In the genomic region with DNA sequence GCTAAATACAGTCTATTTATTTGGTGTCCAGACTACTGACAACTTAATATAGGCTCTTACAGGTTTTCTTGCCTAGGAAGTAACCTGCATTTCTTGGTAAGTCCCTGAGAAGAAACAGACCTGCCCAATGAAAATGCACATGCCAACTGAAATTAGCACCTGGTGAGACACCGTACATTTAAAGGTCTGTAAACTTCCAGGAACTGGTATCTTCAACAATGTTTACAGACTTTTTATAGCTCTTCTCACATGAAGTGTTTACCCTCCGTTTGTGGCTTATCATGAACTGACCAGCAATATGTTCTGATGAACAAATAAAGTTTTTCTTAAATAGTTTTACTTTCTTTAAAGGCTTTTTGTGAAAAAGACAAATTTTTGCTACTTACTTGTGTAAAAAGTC, we compare ENCODE assay signal across 14 cellular contexts.
DNase-seq lines count a peak whose midpoint lies in the region; ATAC-seq and TF ChIP-seq lines count a peak whose summit lies in the region.
"Had no signal": no experiment of that assay in that cellular context is flagged by ENCODE, and none has a peak within 500 bp of the region (broad histone marks: within the 10 kb centered on the region; RNA-seq: fewer than 3 reads in every experiment).

No MANE protein-coding gene starts in this region.

- H3F3A ChIP-seq in smooth muscle cell (ENCODE audit: low read depth), result peaks cover 15% of the 10 kb centered on the region

- no peak for ATAC-seq in GM18511 (IDR thresholded peaks at IDR 0.05; ENCODE audit: unreplicated experiment)

- DNase-seq in SIG-M5 treated with dmso at 0.1 percent for 504 hours (lab: John Stamatoyannopoulos, UW; ENCODE audit: unreplicated experiment), result peak; percentile 29
- DNase-seq in SIG-M5 (lab: John Stamatoyannopoulos, UW), result no peak
- DNase-seq in NCI-H774 (lab: John Stamatoyannopoulos, UW), result peak; percentile 49
- peak; percentile 8 for DNase-seq in epithelial cell of prostate (ENCODE audit: low read depth, low spot score)
- no peak for DNase-seq in smooth muscle cell (lab: John Stamatoyannopoulos, UW; ENCODE audit: unreplicated experiment)
- DNase-seq in activated CD8-positive, alpha-beta memory T cell treated with anti-CD3 and anti-CD28 coated beads for 24 hours, result no peak
- DNase-seq in foreskin melanocyte, result no peak
- DNase-seq: activated CD4-positive, alpha-beta T cell treated with anti-CD3 and anti-CD28 coated beads, Interleukin-2, amount 50 U/mL, for 1 hour; COR-L47; NCI-H1694; T-helper 9 cell had no signal

- H3K4me1 ChIP-seq in smooth muscle cell (ENCODE audit: low read depth), result peaks cover 9% of the 10 kb centered on the region

- no peak overlapping the region for H3K27ac ChIP-seq in epithelial cell of prostate
- peak overlapping the region; percentile 73 for H3K27ac ChIP-seq in smooth muscle cell (ENCODE audit: low read depth)

- H3K79me2 ChIP-seq in smooth muscle cell (ENCODE audit: low read depth), result no peaks in the 10 kb centered on the region

- H3K9ac ChIP-seq in smooth muscle cell (ENCODE audit: low read depth), result no peak overlapping the region
- H3K9ac ChIP-seq: neural progenitor cell had no signal

- TF ChIP-seq CTCF in smooth muscle cell (IDR thresholded peaks at IDR 0.05; ENCODE audit: borderline replicate concordance, insufficient read depth, poor library complexity, severe bottlenecking), result no peak

- no peaks in the 10 kb centered on the region for H4K20me1 ChIP-seq in smooth muscle cell (ENCODE audit: low read depth)

- peaks cover 8% of the 10 kb centered on the region for H3K36me3 ChIP-seq in smooth muscle cell (ENCODE audit: low read depth)
- H3K36me3 ChIP-seq: neural progenitor cell had no signal

- WGBS in smooth muscle cell (ENCODE audit: low lambda C conversion rate), result 4% methylated on average over 2 of the region's 2 CpGs

- no peak overlapping the region for H3K4me3 ChIP-seq in smooth muscle cell
- H3K4me3 ChIP-seq: neural progenitor cell, skin epidermis had no signal

- H3K9me3 ChIP-seq in smooth muscle cell (replicated peaks; ENCODE audit: low read depth), result no peaks in the 10 kb centered on the region

- peak overlapping the region; percentile 17 for H3K4me2 ChIP-seq in smooth muscle cell

- H2AFZ ChIP-seq in smooth muscle cell (ENCODE audit: low read depth), result no peak overlapping the region
- H2AFZ ChIP-seq: neural progenitor cell had no signal

- H3K27me3 ChIP-seq in smooth muscle cell (ENCODE audit: low read depth), result no peaks in the 10 kb centered on the region
- H3K27me3 ChIP-seq: neural progenitor cell had no signal

Comparison
In these comparisons a context has a peak if more than half of its experiments do, and no peak if none do; other contexts are left out.
1. DNase-seq: peak in SIG-M5 treated with dmso at 0.1 percent for 504 hours (single experiment), NCI-H774 (single experiment) and epithelial cell of prostate (single experiment); none in SIG-M5 (single experiment), smooth muscle cell (single experiment), activated CD8-positive, alpha-beta memory T cell treated with anti-CD3 and anti-CD28 coated beads for 24 hours (single experiment) and foreskin melanocyte (single experiment).